Comparison of ENCODE assay signal across 22 cellular contexts in genomic region chr7:50712527-50713356, GRCh38.
A peak's percentile ranks its signal among the peaks of the same experiment; 100 is the strongest.
DNase-seq lines count a peak whose midpoint lies in the region; ATAC-seq, FAIRE-seq and TF ChIP-seq lines count a peak whose summit lies in the region.
"Had no signal": no experiment of that assay in that cellular context is flagged by ENCODE, and none has a peak within 500 bp of the region (broad histone marks: within the 10 kb centered on the region; RNA-seq: fewer than 3 reads in every experiment).

No MANE protein-coding gene starts in this region.

- H2AK5ac ChIP-seq in H1 (ENCODE audit: low read depth, low read length) = no peak overlapping the region
- no peak overlapping the region for H2AK5ac ChIP-seq in mesenchymal stem cell (ENCODE audit: low read length, severe bottlenecking)

- no peak overlapping the region for H4K5ac ChIP-seq in H1 (ENCODE audit: insufficient read length, low read depth, low read length)

- H4K91ac ChIP-seq in H1 (replicated peaks; ENCODE audit: insufficient read length, low read length) (no peak overlapping the region), mesenchymal stem cell (ENCODE audit: low read length) (peak overlapping the region; percentile 7)

- intact Hi-C loops in Right ventricle myocardium inferior (cut with DNase I) = no loop called here
- intact Hi-C loops in left cardiac atrium (cut with DNase I) = no loop called here
- intact Hi-C loops in dorsolateral prefrontal cortex (cut with DNase I) = no loop called here

- no peak overlapping the region for H3K4me3 ChIP-seq in H1 (ENCODE audit: extremely low read depth in 1 of 4, insufficient read depth in 2 of 4, low read depth in 3 of 4, low read length in 4 of 4)
- no peak overlapping the region for H3K4me3 ChIP-seq in mesenchymal stem cell (ENCODE audit: insufficient read depth in 1 of 2, low read depth in 1 of 2, low read length in 2 of 2)
- no peak overlapping the region for H3K4me3 ChIP-seq in dorsolateral prefrontal cortex
- H3K4me3 ChIP-seq: prostate gland, SJCRH30, upper lobe of left lung had no signal

- H2BK15ac ChIP-seq in H1 (ENCODE audit: low read length) = no peak overlapping the region
- H2BK15ac ChIP-seq in mesenchymal stem cell (ENCODE audit: low read depth, poor library complexity, severe bottlenecking) = no peak overlapping the region

- ATAC-seq in Right ventricle myocardium inferior = peak; percentile 6
- ATAC-seq in left cardiac atrium = no peak
- no peak for ATAC-seq in T-helper 17 cell
- ATAC-seq in HG03442 (IDR thresholded peaks at IDR 0.05; ENCODE audit: unreplicated experiment) = no peak

- no peak overlapping the region for H3K4me3 Mint-ChIP-seq in T-helper 17 cell
- H3K4me3 Mint-ChIP-seq: activated CD4-positive, alpha-beta T cell treated with anti-CD3 and anti-CD28 coated beads, Interleukin-2, amount 10 ng/mL, durations not matched to agents 24 days and 14 days; CD8-positive, alpha-beta memory T cell; nephron progenitor cell had no signal

- WGBS in H1 (ENCODE audit: extremely low coverage in 1 of 2, insufficient coverage in 1 of 2, insufficient read length in 1 of 2, insufficient replicate concordance in 2 of 2, low coverage in 1 of 2, low lambda C conversion rate in 2 of 2, missing lambda C conversion rate in 1 of 2), 2 experiments = 86% methylated on average over 5 of the region's 5 CpGs; no CpG with 5 or more reads in 1 of the 2 experiments
- WGBS in mesenchymal stem cell = 89% methylated on average over 5 of the region's 5 CpGs

- H3K79me2 ChIP-seq in H1 (ENCODE audit: control insufficient read depth in 1 of 2, insufficient read depth in 2 of 2, low read length in 2 of 2) = peaks cover 0 to 93% of the 10 kb centered on the region in 2 experiments; a peak in 3 of 4 replicates

- H3K36me3 ChIP-seq in H1 (ENCODE audit: control insufficient read depth in 2 of 4, insufficient read depth in 4 of 4, low read length in 3 of 4) (no peaks in the 10 kb centered on the region), mesenchymal stem cell (ENCODE audit: control insufficient read depth in 1 of 2, insufficient read depth in 2 of 2, low read depth in 1 of 2, low read length in 2 of 2) (peaks cover 0 to 19% of the 10 kb centered on the region in 2 experiments)
- H3K36me3 ChIP-seq: prostate gland, SJCRH30, upper lobe of left lung had no signal

- H3K27me3 ChIP-seq in H1 (replicated peaks in 1 of 4; ENCODE audit: control insufficient read depth in 3 of 4, extremely low read depth in 1 of 4, insufficient read depth in 3 of 4, low read length in 3 of 4) = no peaks in the 10 kb centered on the region
- no peaks in the 10 kb centered on the region for H3K27me3 ChIP-seq in mesenchymal stem cell (ENCODE audit: control insufficient read depth in 1 of 2, insufficient read depth in 1 of 2, low read length in 2 of 2)
- H3K27me3 ChIP-seq in dorsolateral prefrontal cortex = no peaks in the 10 kb centered on the region
- H3K27me3 ChIP-seq: upper lobe of left lung had no signal

- no peak for FAIRE-seq in H1 (lab: Jason Lieb, UNC)
- no peak for FAIRE-seq in D721Med (lab: Jason Lieb, UNC)
- FAIRE-seq: colon had no signal

- H2BK12ac ChIP-seq in H1 (ENCODE audit: low read depth, low read length) (0 out of 2 replicates have a peak overlapping the region, but pooled peaks have one; percentile 27), mesenchymal stem cell (ENCODE audit: low read length in 2 of 2) (no peak overlapping the region)

- no peak overlapping the region for H3K9ac ChIP-seq in H1 (replicated peaks in 1 of 4; ENCODE audit: extremely low read depth in 1 of 4, low read depth in 3 of 4, low read length in 3 of 4)
- no peak overlapping the region for H3K9ac ChIP-seq in mesenchymal stem cell (ENCODE audit: low read length)

- H2BK20ac ChIP-seq in H1 (ENCODE audit: low read length) = no peak overlapping the region

- peaks cover 8 to 10% of the 10 kb centered on the region in 2 experiments for H4K20me1 ChIP-seq in H1 (replicated peaks in 1 of 2; ENCODE audit: control insufficient read depth in 1 of 2, insufficient read depth in 2 of 2, low read length in 2 of 2)

- no peak overlapping the region for H3K56ac ChIP-seq in H1 (replicated peaks; ENCODE audit: insufficient read length, low read depth, low read length)

- H3K18ac ChIP-seq in H1 (ENCODE audit: extremely low read depth, low read length) = no peak overlapping the region
- H3K18ac ChIP-seq in mesenchymal stem cell (ENCODE audit: low read depth in 1 of 2, low read length in 2 of 2) = no peak overlapping the region

- H4K8ac ChIP-seq in H1 (ENCODE audit: extremely low read depth, insufficient read depth, low read length) (no peak overlapping the region), mesenchymal stem cell (ENCODE audit: low read length) (no peak overlapping the region)

- H3K4ac ChIP-seq in H1 (replicated peaks; ENCODE audit: insufficient read length, low read depth, low read length) = no peak overlapping the region
- H3K4ac ChIP-seq in mesenchymal stem cell (ENCODE audit: low read depth in 1 of 2, low read length in 2 of 2) = no peak overlapping the region

- CTCF ChIA-PET in H1 (lab: Charles Lee; ENCODE audit: partially characterized antibody) = interaction anchor here (0.9 to 1.1 kb wide), 3 partner anchors 10 to 20 kb away, joined by 3 to 5 read pairs (median 3); no protein-coding TSS in a partner anchor

- TF ChIP-seq POLR2A in H1 (IDR thresholded peaks at IDR 0.05; ENCODE audit: control extremely low read depth in 1 of 2, low read depth in 2 of 2, low read length in 2 of 2) = no peak

- peaks cover 12% of the 10 kb centered on the region for H3K4me1 Mint-ChIP-seq in T-helper 17 cell

- H2BK120ac ChIP-seq in H1 (replicated peaks; ENCODE audit: low read depth, low read length) (no peak overlapping the region), mesenchymal stem cell (ENCODE audit: low read depth, low read length) (no peak overlapping the region)

- H3K9me3 ChIP-seq in H1 (ENCODE audit: insufficient read depth in 2 of 2, low read depth in 1 of 2, low read length in 1 of 2) = no peaks in the 10 kb centered on the region
- H3K9me3 ChIP-seq in mesenchymal stem cell (ENCODE audit: control insufficient read depth, low read length) = no peaks in the 10 kb centered on the region
- H3K9me3 ChIP-seq in T-helper 17 cell (ENCODE audit: control insufficient read depth, low read length, poor library complexity, severe bottlenecking) = no peaks in the 10 kb centered on the region
- H3K9me3 ChIP-seq: prostate gland, SJCRH30, upper lobe of left lung had no signal

- no peak for TF ChIP-seq CTCF in H1 (IDR thresholded peaks at IDR 0.05; ENCODE audit: control extremely low read depth in 1 of 3, insufficient read depth in 1 of 3, low read depth in 1 of 3, low read length in 3 of 3)
- TF ChIP-seq CTCF in D721Med (IDR thresholded peaks at IDR 0.05; ENCODE audit: insufficient read depth, missing control alignments) = no peak
- no peak for TF ChIP-seq CTCF in dorsolateral prefrontal cortex (IDR thresholded peaks at IDR 0.05 in 54 of 56, conservative IDR thresholded peaks at IDR 0.05 in 2 of 56; ENCODE audit: low read depth in 1 of 56, partially characterized antibody in 56 of 56)

- TF ChIP-seq RAD21 in H1 (IDR thresholded peaks at IDR 0.05 in 1 of 2, conservative IDR thresholded peaks at IDR 0.05 in 1 of 2; ENCODE audit: low read depth in 2 of 2, low read length in 2 of 2) = no peak

- no peak overlapping the region for H2BK5ac ChIP-seq in H1 (ENCODE audit: low read depth, low read length)
- H2BK5ac ChIP-seq in mesenchymal stem cell (ENCODE audit: low read depth, low read length, poor library complexity, severe bottlenecking) = no peak overlapping the region

- no peaks in the 10 kb centered on the region for H3K36me3 Mint-ChIP-seq in T-helper 17 cell (ENCODE audit: low read depth)
- H3K36me3 Mint-ChIP-seq: CD8-positive, alpha-beta memory T cell had no signal

- H2AFZ ChIP-seq in H1 (ENCODE audit: low read length) (no peak overlapping the region), mesenchymal stem cell (ENCODE audit: low read depth, low read length) (no peak overlapping the region)

- H3K14ac ChIP-seq in H1 (ENCODE audit: insufficient read length) = no peak overlapping the region
- no peak overlapping the region for H3K14ac ChIP-seq in mesenchymal stem cell (ENCODE audit: low read length in 2 of 2)

- no peak overlapping the region for H3K27ac ChIP-seq in H1 (ENCODE audit: low read depth, low read length)
- no peak overlapping the region for H3K27ac ChIP-seq in mesenchymal stem cell (ENCODE audit: low read length, poor library complexity, severe bottlenecking)
- peak overlapping the region in 2 of 59 donors; percentile 10 to 22 for H3K27ac ChIP-seq in dorsolateral prefrontal cortex
- H3K27ac ChIP-seq: prostate gland, SJCRH30, upper lobe of left lung had no signal

- peaks cover 40% of the 10 kb centered on the region for H3K27me3 Mint-ChIP-seq in T-helper 17 cell

- H3K79me1 ChIP-seq in H1 (ENCODE audit: low read depth, low read length) = peaks cover 22% of the 10 kb centered on the region
- peaks cover 43% of the 10 kb centered on the region for H3K79me1 ChIP-seq in mesenchymal stem cell (replicated peaks; ENCODE audit: low read length, poor library complexity, severe bottlenecking)

- no peak overlapping the region for H3K23ac ChIP-seq in H1 (ENCODE audit: insufficient read length)
- no peak overlapping the region for H3K23ac ChIP-seq in mesenchymal stem cell (ENCODE audit: low read length in 2 of 2)

- H3K23me2 ChIP-seq in H1 (ENCODE audit: low read depth, low read length) = peaks cover 8% of the 10 kb centered on the region; the same call in 1 of the 2 replicates

- H3K27ac Mint-ChIP-seq in T-helper 17 cell = no peak overlapping the region

- TF ChIP-seq EP300 in H1 (IDR thresholded peaks at IDR 0.05; ENCODE audit: borderline replicate concordance in 1 of 2, low read depth in 2 of 2, low read length in 2 of 2) = no peak

- H3K4me1 ChIP-seq in H1 (replicated peaks in 1 of 4; ENCODE audit: control insufficient read depth in 3 of 4, insufficient read depth in 4 of 4, low read length in 3 of 4) (peaks cover 0 to 5% (median 2%) of the 10 kb centered on the region in 4 experiments; a peak in 4 of 7 replicates), mesenchymal stem cell (ENCODE audit: control insufficient read depth, insufficient read depth, low read depth, low read length) (peaks cover 16% of the 10 kb centered on the region)
- H3K4me1 ChIP-seq: SJCRH30 had no signal

- DNase-seq in Right ventricle myocardium inferior (ENCODE audit: missing footprints) (no peak), left cardiac atrium (no peak), H1 (ENCODE audit: low read depth in 1 of 2, low spot score in 2 of 2) (no peak), mesenchymal stem cell (no peak), D721Med (ENCODE audit: insufficient read length, low spot score) (no peak), dorsolateral prefrontal cortex (no peak), T-helper 17 cell (no peak)
- DNase-seq: ACHN; activated CD4-positive, alpha-beta T cell treated with anti-CD3 and anti-CD28 coated beads, Interleukin-2, amount 10 ng/mL, durations not matched to agents 24 days and 14 days; activated CD8-positive, alpha-beta memory T cell treated with anti-CD3 and anti-CD28 coated beads, Interleukin-2, amount 50 U/mL, for 4 hours; activated gamma-delta T cell; CD8-positive, alpha-beta memory T cell; NCI-H1694; NCI-H510A treated with DMSO at 0.1 percent for 48 hours; nephron progenitor cell; SJCRH30; stimulated activated CD4-positive, alpha-beta T cell treated with anti-CD3 and anti-CD28 coated beads, Interleukin-15, amount 100 ng/mL, for 24 hours; stimulated activated naive CD4-positive, alpha-beta T cell treated with Interleukin-2 at 50 U/mL for 16 hours; upper lobe of left lung had no signal

- H3K4me2 ChIP-seq in H1 (ENCODE audit: insufficient read depth in 1 of 2, low read depth in 2 of 2, low read length in 2 of 2) = no peak overlapping the region
- H3K4me2 ChIP-seq in mesenchymal stem cell (ENCODE audit: low read length, poor library complexity, severe bottlenecking) = no peak overlapping the region

- POLR2A ChIA-PET in H1 (lab: Charles Lee; ENCODE audit: partially characterized antibody) = interaction anchor here (0.8 kb wide), 1 partner anchor 49 kb away, joined by 3 read pairs; no protein-coding TSS in a partner anchor
